In genomic region chr2:127584047-127584446, GRCh38 we compare ENCODE assay signal across 19 cellular contexts. TPM values are rescaled to one million over a fixed set of nuclear protein-coding genes. Genes with fewer than 3 reads are reported as not detected.
"Had no signal": no experiment of that assay in that cellular context is flagged by ENCODE, and none has a peak within 500 bp of the region (broad histone marks: within the 10 kb centered on the region; RNA-seq: fewer than 3 reads in every experiment).

No MANE protein-coding gene starts in this region.

- H3K36me3 ChIP-seq: colonic mucosa, left lung, right lobe of liver, upper lobe of right lung had no signal

- H3K36me3 Mint-ChIP-seq: brain; naive B cell; stimulated activated naive B cell treated with anti-CD40 and anti-IgM and Interleukin-4, amounts not matched to agents 10 μg/mL and 1 μg/mL and 100 μg/mL, for 72 hours had no signal

- H3K4me3 ChIP-seq: colonic mucosa, left lung, mucosa of descending colon, psoas muscle, right lobe of liver, SK-N-MC, smooth muscle cell, upper lobe of right lung had no signal

- H3K9me3 Mint-ChIP-seq: activated CD8-positive, alpha-beta T cell treated with anti-CD3 and anti-CD28 coated beads for 36 hours; activated T-cell treated with anti-CD3 and anti-CD28 coated beads, Interleukin-2, amount 50 U/mL, for 72 hours; brain; naive B cell; neural crest cell; stimulated activated naive B cell treated with anti-CD40 and anti-IgM and Interleukin-4, amounts not matched to agents 10 μg/mL and 1 μg/mL and 100 μg/mL, for 72 hours had no signal

- H3K4me3 Mint-ChIP-seq: activated CD8-positive, alpha-beta T cell treated with anti-CD3 and anti-CD28 coated beads for 36 hours; activated T-cell treated with anti-CD3 and anti-CD28 coated beads, Interleukin-2, amount 50 U/mL, for 72 hours; brain; naive B cell; neural crest cell; stimulated activated naive B cell treated with anti-CD40 and anti-IgM and Interleukin-4, amounts not matched to agents 10 μg/mL and 1 μg/mL and 100 μg/mL, for 72 hours had no signal

- ATAC-seq: activated CD8-positive, alpha-beta T cell treated with anti-CD3 and anti-CD28 coated beads for 36 hours; activated T-cell treated with anti-CD3 and anti-CD28 coated beads, Interleukin-2, amount 50 U/mL, for 72 hours; left lung; mucosa of descending colon; psoas muscle; right lobe of liver; stimulated activated naive B cell treated with anti-CD40 and anti-IgM and Interleukin-4, amounts not matched to agents 10 μg/mL and 1 μg/mL and 100 μg/mL, for 72 hours; upper lobe of right lung had no signal

- DNase-seq: activated CD4-positive, alpha-beta T cell treated with anti-CD3 and anti-CD28 coated beads for 4 hours; activated CD8-positive, alpha-beta T cell treated with anti-CD3 and anti-CD28 coated beads for 36 hours; activated gamma-delta T cell treated with Interleukin-2 at 50 U/mL for 16 hours; activated T-cell treated with anti-CD3 and anti-CD28 coated beads, Interleukin-2, amount 50 U/mL, for 72 hours; central memory CD4-positive, alpha-beta T cell; colonic mucosa; left lung; mammary epithelial cell; mucosa of descending colon; naive B cell; psoas muscle; stimulated activated CD4-positive, alpha-beta T cell treated with anti-CD3 and anti-CD28 coated beads, Interleukin-4, amount 100 ng/mL, for 4 hours; stimulated activated naive B cell treated with anti-CD40 and anti-IgM and Interleukin-4, amounts not matched to agents 10 μg/mL and 1 μg/mL and 100 μg/mL, for 72 hours had no signal

- H3K27me3 ChIP-seq: colonic mucosa, left lung, right lobe of liver, upper lobe of right lung had no signal

- H3K4me1 Mint-ChIP-seq: brain had no signal

- H3K27ac Mint-ChIP-seq: activated CD8-positive, alpha-beta T cell treated with anti-CD3 and anti-CD28 coated beads for 36 hours; activated T-cell treated with anti-CD3 and anti-CD28 coated beads, Interleukin-2, amount 50 U/mL, for 72 hours; brain; stimulated activated naive B cell treated with anti-CD40 and anti-IgM and Interleukin-4, amounts not matched to agents 10 μg/mL and 1 μg/mL and 100 μg/mL, for 72 hours had no signal

- H3K27me3 Mint-ChIP-seq: activated CD8-positive, alpha-beta T cell treated with anti-CD3 and anti-CD28 coated beads for 36 hours; naive B cell; stimulated activated naive B cell treated with anti-CD40 and anti-IgM and Interleukin-4, amounts not matched to agents 10 μg/mL and 1 μg/mL and 100 μg/mL, for 72 hours had no signal

RNA-seq across cellular contexts. Expression of gene MYO7B, which starts 48.6 kb away (rescaled TPM):
- total RNA-seq: mammary epithelial cell had no signal
